Comparison of ENCODE assay signal across 8 cellular contexts in the genomic region with DNA sequence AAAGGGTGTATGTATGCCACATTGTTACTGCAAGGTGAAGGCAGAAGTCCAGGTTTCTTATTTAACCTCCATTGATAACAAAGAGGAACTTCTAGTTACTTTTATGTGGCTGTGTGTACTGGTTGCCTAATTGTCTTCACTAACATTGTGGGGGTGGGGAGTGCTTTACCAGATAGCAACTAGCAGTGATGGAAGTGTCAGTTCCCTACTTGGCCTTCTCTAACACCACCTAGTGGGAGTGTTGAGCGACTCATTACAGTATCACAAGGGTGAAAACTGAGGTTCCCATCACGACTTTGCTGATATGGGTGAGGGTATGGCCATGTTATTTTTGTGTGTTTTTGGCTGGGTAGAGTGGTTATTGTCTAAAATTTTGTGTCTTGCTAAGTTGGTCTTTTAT.
DNase-seq lines count a peak whose midpoint lies in the region; ATAC-seq and TF ChIP-seq lines count a peak whose summit lies in the region.

No MANE protein-coding gene starts in this region.

- H3F3A ChIP-seq in MM.1S (ENCODE audit: insufficient read depth, low read length), result no peaks in the 10 kb centered on the region

- peak; percentile 20 for DNase-seq in GM13976 (ENCODE audit: low spot score)
- DNase-seq in HEK293T (ENCODE audit: extremely low spot score), result peak; percentile 40
- peak; percentile 37 for DNase-seq in MM.1S
- DNase-seq in choroid plexus epithelial cell (ENCODE audit: low read depth), result peak; percentile 81
- DNase-seq in sciatic nerve (ENCODE audit: low spot score), result no peak
- DNase-seq in cerebellum (ENCODE audit: low spot score), result no peak
- DNase-seq in NCI-H345 treated with DMSO at 0.1 percent for 48 hours (lab: John Stamatoyannopoulos, UW; ENCODE audit: unreplicated experiment), result no peak
- no peak for DNase-seq in occipital lobe (lab: John Stamatoyannopoulos, UW)

- H3K9me3 ChIP-seq in MM.1S (replicated peaks; ENCODE audit: insufficient read depth, low read length), result no peaks in the 10 kb centered on the region

- H3K4me1 ChIP-seq in MM.1S (ENCODE audit: low read length), result no peaks in the 10 kb centered on the region

- intact Hi-C loops in sciatic nerve (cut with DNase I), result no loop called here

- H3K9me2 ChIP-seq in MM.1S (replicated peaks; ENCODE audit: insufficient read depth, low read length), result no peaks in the 10 kb centered on the region

- POLR2A ChIA-PET in HEK293T (lab: Yijun Ruan, JAX), result no interaction called here

- H2AFZ ChIP-seq in MM.1S (ENCODE audit: low read length), result no peak overlapping the region

- CTCF ChIA-PET in HEK293T (lab: Yijun Ruan, JAX), result no interaction called here

- H4K20me1 ChIP-seq in MM.1S (ENCODE audit: insufficient read depth, low read length), result no peaks in the 10 kb centered on the region

- H3K27ac ChIP-seq in MM.1S (ENCODE audit: low read length), result no peak overlapping the region

- in situ Hi-C loops in GM13976 (cut with MboI; ENCODE audit: low sequenced_read_pairs, unreplicated experiment), result no loop called here

- H3K4me3 ChIP-seq in MM.1S (ENCODE audit: low read length) (no peak overlapping the region), choroid plexus epithelial cell (ENCODE audit: low read depth, low read length) (no peak overlapping the region)

- no peak overlapping the region for H3K4me2 ChIP-seq in MM.1S (ENCODE audit: low read depth, low read length)

- no peaks in the 10 kb centered on the region for H3K36me3 ChIP-seq in MM.1S (replicated peaks; ENCODE audit: insufficient read depth, low read length)

- H3K27me3 ChIP-seq in MM.1S (replicated peaks; ENCODE audit: insufficient read depth, low read length), result no peaks in the 10 kb centered on the region

- no peak overlapping the region for H3K9ac ChIP-seq in MM.1S (ENCODE audit: low read length)

- TF ChIP-seq CTCF in GM13976 (IDR thresholded peaks at IDR 0.05; ENCODE audit: borderline replicate concordance, control extremely low read depth, extremely low read depth, insufficient read depth, missing control alignments), result peak; percentile 20
- peak; percentile 45 for TF ChIP-seq CTCF in MM.1S (IDR thresholded peaks at IDR 0.05; ENCODE audit: low read length)
- TF ChIP-seq CTCF in choroid plexus epithelial cell (conservative IDR thresholded peaks at IDR 0.05; ENCODE audit: low read depth, low read length), result peak; percentile 60

- no peaks in the 10 kb centered on the region for H3K79me2 ChIP-seq in MM.1S (ENCODE audit: low read length)

- peak; percentile 50 for ATAC-seq in sciatic nerve

TF ChIP-seq in HEK293T, 16 proteins besides CTCF, POLR2A, EP300 and RAD21:
- no peak for TF ChIP-seq L3MBTL2 (conservative IDR thresholded peaks at IDR 0.05)
- no peak for TF ChIP-seq NFRKB (IDR thresholded peaks at IDR 0.05)
- no peak for TF ChIP-seq SUZ12 (IDR thresholded peaks at IDR 0.05)
- no peak for TF ChIP-seq CTBP1 (IDR thresholded peaks at IDR 0.05; ENCODE audit: borderline replicate concordance)
- TF ChIP-seq ARNT (IDR thresholded peaks at IDR 0.05), result no peak
- no peak for TF ChIP-seq TARDBP (IDR thresholded peaks at IDR 0.05)
- no peak for TF ChIP-seq SP1 (IDR thresholded peaks at IDR 0.05)
- TF ChIP-seq FOXK2 (IDR thresholded peaks at IDR 0.05), result no peak
- TF ChIP-seq ELF4 (IDR thresholded peaks at IDR 0.05), result no peak
- TF ChIP-seq FOXM1 (IDR thresholded peaks at IDR 0.05; ENCODE audit: borderline replicate concordance), result no peak
- TF ChIP-seq BHLHE40 (IDR thresholded peaks at IDR 0.05; ENCODE audit: borderline replicate concordance), result no peak
- TF ChIP-seq HDGF (IDR thresholded peaks at IDR 0.05; ENCODE audit: borderline replicate concordance), result no peak
- TF ChIP-seq, protein P1, sequence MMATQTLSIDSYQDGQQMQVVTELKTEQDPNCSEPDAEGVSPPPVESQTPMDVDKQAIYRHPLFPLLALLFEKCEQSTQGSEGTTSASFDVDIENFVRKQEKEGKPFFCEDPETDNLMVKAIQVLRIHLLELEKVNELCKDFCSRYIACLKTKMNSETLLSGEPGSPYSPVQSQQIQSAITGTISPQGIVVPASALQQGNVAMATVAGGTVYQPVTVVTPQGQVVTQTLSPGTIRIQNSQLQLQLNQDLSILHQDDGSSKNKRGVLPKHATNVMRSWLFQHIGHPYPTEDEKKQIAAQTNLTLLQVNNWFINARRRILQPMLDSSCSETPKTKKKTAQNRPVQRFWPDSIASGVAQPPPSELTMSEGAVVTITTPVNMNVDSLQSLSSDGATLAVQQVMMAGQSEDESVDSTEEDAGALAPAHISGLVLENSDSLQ (IDR thresholded peaks at IDR 0.05), result no peak
- no peak for TF ChIP-seq FOXA1 (IDR thresholded peaks at IDR 0.05)
- TF ChIP-seq LEF1 (IDR thresholded peaks at IDR 0.05; ENCODE audit: borderline replicate concordance), result no peak
- no peak for TF ChIP-seq ZNF384 (IDR thresholded peaks at IDR 0.05)

Comparison
In these comparisons a context has a peak if more than half of its experiments do, and no peak if none do; other contexts are left out.
1. DNase-seq: peak in GM13976 (single experiment), HEK293T (single experiment), MM.1S (single experiment) and choroid plexus epithelial cell (single experiment); none in sciatic nerve (single experiment), cerebellum (single experiment), NCI-H345 treated with DMSO at 0.1 percent for 48 hours (single experiment) and occipital lobe (single experiment).
2. Peak in every context shown above with its lines, with median percentiles within 50 percentile points of each other: CTCF ChIP-seq.